1 cellular context compared by ENCODE assay signal in genomic region chr18:74268933-74269620, GRCh38.
TF ChIP-seq lines count a peak whose summit lies in the region.

No MANE protein-coding gene starts in this region.

TF ChIP-seq in WTC11, 78 proteins besides CTCF, POLR2A, EP300 and RAD21 (continued from another document):
- TF ChIP-seq ZNF425 (CRISPR knock-in tag; conservative IDR thresholded peaks at IDR 0.05): no peak
- no peak for TF ChIP-seq MAX (CRISPR knock-in tag; IDR thresholded peaks at IDR 0.05)
- no peak for TF ChIP-seq E2F1 (CRISPR knock-in tag; IDR thresholded peaks at IDR 0.05)
- TF ChIP-seq JAZF1 (CRISPR knock-in tag; IDR thresholded peaks at IDR 0.05): no peak
